Comparison of ENCODE assay signal across 8 cellular contexts in the genomic region with DNA sequence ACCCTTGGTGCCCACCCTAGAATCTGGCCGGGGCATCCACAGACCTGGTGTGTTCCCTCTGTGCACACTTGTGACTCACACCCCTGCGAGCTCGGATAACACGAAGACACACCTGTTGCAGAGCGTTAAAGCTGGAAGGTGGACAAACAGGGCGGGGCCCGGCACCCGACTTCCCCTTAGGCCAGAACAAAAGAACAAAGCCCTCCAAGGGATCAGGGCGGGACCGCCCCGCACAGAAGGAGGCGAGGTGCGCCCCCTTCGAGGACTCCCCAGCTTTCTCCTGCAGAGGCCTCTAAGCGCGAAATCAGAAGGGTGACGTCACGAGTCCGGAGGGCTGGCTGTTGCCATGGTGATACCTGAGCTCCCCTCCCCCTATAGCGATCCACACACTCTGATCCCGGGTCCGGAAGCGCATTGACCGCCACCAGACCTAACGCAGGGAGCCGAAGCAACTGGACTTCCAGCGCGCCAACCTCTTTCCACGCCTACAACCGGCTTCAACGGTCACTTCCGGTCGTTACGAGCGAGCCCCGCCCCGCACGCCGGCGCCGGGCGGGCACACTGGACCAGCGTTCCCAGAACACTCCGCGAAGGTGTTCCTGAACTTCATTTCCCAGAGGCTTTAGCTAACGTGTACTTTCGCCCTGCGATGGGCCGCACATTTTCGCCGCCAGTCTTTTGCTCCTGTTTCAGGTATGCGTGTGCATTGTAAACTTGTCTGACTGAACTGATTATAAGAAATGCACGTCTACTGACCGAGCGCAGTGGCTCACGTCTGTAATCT. TPM values are rescaled to one million over a fixed set of nuclear protein-coding genes. Genes with fewer than 3 reads are reported as not detected.
DNase-seq lines count a peak whose midpoint lies in the region; FAIRE-seq and TF ChIP-seq lines count a peak whose summit lies in the region.

A gene (minus strand): TSS at position 489 of the 784 bp plus-strand sequence. CDS start 811 bp downstream, outside the sequence.

- TF ChIP-seq POLR2A in H54 (IDR thresholded peaks at IDR 0.05; ENCODE audit: low read depth, low read length) = peak; percentile 56; the same call in 1 of the 2 replicates
- TF ChIP-seq POLR2A in Raji (IDR thresholded peaks at IDR 0.05; ENCODE audit: insufficient read depth, low read depth, low read length) = peak; percentile 82

- peaks cover 42% of the 10 kb centered on the region for H4K20me1 ChIP-seq in Loucy (ENCODE audit: insufficient read depth, low read length, poor library complexity, severe bottlenecking)

- peaks cover 45% of the 10 kb centered on the region for H3K4me1 ChIP-seq in Loucy (ENCODE audit: insufficient read depth, low read length, poor library complexity, severe bottlenecking)

- peaks cover 31% of the 10 kb centered on the region for H3K4me1 Mint-ChIP-seq in nephron
- peaks cover 43% of the 10 kb centered on the region for H3K4me1 Mint-ChIP-seq in stimulated activated naive CD8-positive, alpha-beta T cell treated with anti-CD3 and anti-CD28 coated beads, Interleukin-15, Interleukin-2, amounts not matched to agents 100 ng/mL and 50 ng/mL, for 24 hours (ENCODE audit: low read depth)

- peak within 1 kb of the TSS; percentile 92 for H3K9ac ChIP-seq in Loucy (ENCODE audit: low read depth, low read length, poor library complexity, severe bottlenecking)

- no peaks in the 10 kb centered on the region for H3K27me3 Mint-ChIP-seq in nephron (ENCODE audit: low read depth)
- H3K27me3 Mint-ChIP-seq in stimulated activated naive CD8-positive, alpha-beta T cell treated with anti-CD3 and anti-CD28 coated beads, Interleukin-15, Interleukin-2, amounts not matched to agents 100 ng/mL and 50 ng/mL, for 24 hours = no peaks in the 10 kb centered on the region

- H3K9me3 Mint-ChIP-seq in nephron = peaks cover 14% of the 10 kb centered on the region
- no peaks in the 10 kb centered on the region for H3K9me3 Mint-ChIP-seq in stimulated activated naive CD8-positive, alpha-beta T cell treated with anti-CD3 and anti-CD28 coated beads, Interleukin-15, Interleukin-2, amounts not matched to agents 100 ng/mL and 50 ng/mL, for 24 hours

- peak within 1 kb of the TSS; percentile 87 to 95 (median 95) for H3K27ac Mint-ChIP-seq in nephron
- H3K27ac Mint-ChIP-seq in stimulated activated naive CD8-positive, alpha-beta T cell treated with anti-CD3 and anti-CD28 coated beads, Interleukin-15, Interleukin-2, amounts not matched to agents 100 ng/mL and 50 ng/mL, for 24 hours = peak within 1 kb of the TSS; percentile 95

- peaks cover 13% of the 10 kb centered on the region for H3K36me3 ChIP-seq in Loucy (ENCODE audit: insufficient read depth, low read length)

- DNase-seq in ELR (ENCODE audit: low read depth) (peak; percentile 99), H54 (ENCODE audit: insufficient read length, low spot score) (peak; percentile 64), fibroblast of the aortic adventitia (ENCODE audit: low read depth) (peak; percentile 97)
- peak; percentile 79 for DNase-seq in activated effector memory CD4-positive, alpha-beta T cell treated with Interleukin-2 at 50 U/mL for 16 hours

- no peaks in the 10 kb centered on the region for H3K9me3 ChIP-seq in Loucy (ENCODE audit: insufficient read depth, low read depth, low read length)

- H3K36me3 Mint-ChIP-seq in nephron (ENCODE audit: low read depth) = peaks cover 31% of the 10 kb centered on the region
- peaks cover 40% of the 10 kb centered on the region for H3K36me3 Mint-ChIP-seq in stimulated activated naive CD8-positive, alpha-beta T cell treated with anti-CD3 and anti-CD28 coated beads, Interleukin-15, Interleukin-2, amounts not matched to agents 100 ng/mL and 50 ng/mL, for 24 hours (ENCODE audit: low read depth)

- FAIRE-seq in H54 (lab: Jason Lieb, UNC) = peak; percentile 99

- TF ChIP-seq CTCF in Loucy (conservative IDR thresholded peaks at IDR 0.05; ENCODE audit: low read length) (0 out of 2 replicates have a peak, but pooled peaks have one; percentile 14), fibroblast of the aortic adventitia (IDR thresholded peaks at IDR 0.05; ENCODE audit: insufficient read depth, low read length) (peak; percentile 10), nephron (IDR thresholded peaks at IDR 0.05; ENCODE audit: unreplicated experiment in 3 of 3) (no peak)

- H3K4me2 ChIP-seq in Loucy (ENCODE audit: low read depth, low read length, poor library complexity, severe bottlenecking) = peak within 1 kb of the TSS; percentile 93

- H3K4me3 Mint-ChIP-seq in nephron = peak within 1 kb of the TSS; percentile 90 to 96 (median 90)
- peak within 1 kb of the TSS; percentile 89 for H3K4me3 Mint-ChIP-seq in stimulated activated naive CD8-positive, alpha-beta T cell treated with anti-CD3 and anti-CD28 coated beads, Interleukin-15, Interleukin-2, amounts not matched to agents 100 ng/mL and 50 ng/mL, for 24 hours

- no peaks in the 10 kb centered on the region for H3K27me3 ChIP-seq in Loucy (ENCODE audit: insufficient read depth, low read length, poor library complexity, severe bottlenecking)

- H2AFZ ChIP-seq in Loucy (ENCODE audit: low read length) = peak within 1 kb of the TSS; percentile 74

- no peaks in the 10 kb centered on the region for H3K9me2 ChIP-seq in Loucy (replicated peaks; ENCODE audit: low read depth, low read length)

- peaks cover 48% of the 10 kb centered on the region for H3K79me2 ChIP-seq in Loucy (ENCODE audit: insufficient read depth, low read length)

- no peaks in the 10 kb centered on the region for H3F3A ChIP-seq in Loucy (ENCODE audit: low read depth)

- H3K4me3 ChIP-seq in Loucy (ENCODE audit: low read length, poor library complexity, severe bottlenecking) (peak within 1 kb of the TSS; percentile 85), fibroblast of the aortic adventitia (ENCODE audit: low read depth, low read length) (peak within 1 kb of the TSS; percentile 86)

RNA-seq across cellular contexts. Expression of the gene that starts here (rescaled TPM):
- 6.5 and 12.2 TPM in 2 replicates for total RNA-seq in fibroblast of the aortic adventitia (ENCODE audit: low replicate concordance)

Comparison
In these comparisons a context has a peak if more than half of its experiments do, and no peak if none do; other contexts are left out.
1. Peak in every context shown above with its lines: DNase-seq and H3K4me3 ChIP-seq.
2. CTCF ChIP-seq: peak in Loucy (single experiment) and fibroblast of the aortic adventitia (single experiment); none in nephron (0 of 3).